In genomic region chr3:49553690-49554634, GRCh38 we compare ENCODE assay signal across 8 cellular contexts. TPM values are rescaled to one million over a fixed set of nuclear protein-coding genes. Genes with fewer than 3 reads are reported as not detected.
DNase-seq lines count a peak whose midpoint lies in the region; ATAC-seq, FAIRE-seq and TF ChIP-seq lines count a peak whose summit lies in the region.

TSS of gene BSN (plus strand) at chr3:49554477. CDS start at chr3:49554603, 126 bp downstream.

- peaks cover 21% of the 10 kb centered on the region for H3K27me3 ChIP-seq in AG04450 (ENCODE audit: control insufficient read depth, insufficient read depth, low read length)

- TF ChIP-seq POLR2A in GM18951 (IDR thresholded peaks at IDR 0.05; ENCODE audit: extremely low read depth, insufficient read depth, insufficient read length), result peak; percentile 37

- DNase-seq in AG04450 (ENCODE audit: low read depth, low spot score) (peak; percentile 73), NCI-H226 (peak; percentile 75), cerebellar cortex (ENCODE audit: low spot score) (peak; percentile 84), kidney (peak; percentile 97)
- DNase-seq in activated CD4-positive, CD25-positive, alpha-beta regulatory T cell treated with anti-CD3 and anti-CD28 coated beads, Interleukin-2, amount 50 U/mL, for 72 hours, result peak; percentile 82
- peak; percentile 71 to 89 for DNase-seq in stimulated activated CD4-positive, alpha-beta T cell treated with anti-CD3 and anti-CD28 coated beads, Interleukin-15, amount 100 ng/mL, for 1 hour (ENCODE audit: low read depth in 1 of 2, low spot score in 1 of 2)

- in situ Hi-C loops in GM18951 (cut with MboI; ENCODE audit: low sequenced_read_pairs, unreplicated experiment), result no loop called here

- peak within 1 kb of the TSS; percentile 80 for H3K4me3 ChIP-seq in AG04450 (ENCODE audit: low read depth, low read length)
- peak within 1 kb of the TSS; percentile 82 to 92 for H3K4me3 ChIP-seq in kidney (ENCODE audit: low read length in 2 of 2)

- H3K27ac ChIP-seq in AG04450 (ENCODE audit: low read depth, low read length) (peak within 1 kb of the TSS; percentile 39), kidney (ENCODE audit: low read depth in 2 of 2, low read length in 2 of 2) (peak within 1 kb of the TSS; percentile 49 to 61)

- ATAC-seq in HG03196 (IDR thresholded peaks at IDR 0.05; ENCODE audit: unreplicated experiment), result peak; percentile 63

- H3K9me3 ChIP-seq in AG04450 (ENCODE audit: control insufficient read depth, insufficient read depth, low read length) (no peaks in the 10 kb centered on the region), kidney (ENCODE audit: control insufficient read depth in 1 of 2, low read length in 2 of 2) (no peaks in the 10 kb centered on the region)

- POLR2A ChIA-PET in AG04450 (lab: Yijun Ruan, JAX), result interaction anchor here (0.5 kb wide), 1 partner anchor 26 kb away, joined by 3 read pairs; no protein-coding TSS in a partner anchor

- intact Hi-C loops in kidney (cut with DNase I), result no loop called here

- peaks cover 0 to 11% of the 10 kb centered on the region in 2 donors for H3K4me1 ChIP-seq in kidney (ENCODE audit: control insufficient read depth in 1 of 2, insufficient read depth in 1 of 2, low read depth in 1 of 2, low read length in 2 of 2)

- CTCF ChIA-PET in AG04450 (lab: Charles Lee), result interaction anchor here (3.8 kb wide), 1 partner anchor 15 kb away, joined by 22 read pairs; no protein-coding TSS in a partner anchor

- no peak for TF ChIP-seq CTCF in AG04450 (IDR thresholded peaks at IDR 0.05; ENCODE audit: low read depth, low read length)
- no peak for TF ChIP-seq CTCF in kidney (IDR thresholded peaks at IDR 0.05; ENCODE audit: borderline replicate concordance, extremely low read depth, insufficient read depth)

- FAIRE-seq in kidney (lab: Jason Lieb, UNC), result no peak

- H3K9ac ChIP-seq in kidney (ENCODE audit: low read length in 2 of 2), result peak within 1 kb of the TSS; percentile 87 to 89

- H3K36me3 ChIP-seq in kidney (ENCODE audit: control insufficient read depth in 1 of 2, insufficient read depth in 2 of 2, low read length in 2 of 2), result no peaks in the 10 kb centered on the region

RNA-seq across cellular contexts. Expression of gene BSN, which starts in this region (rescaled TPM):
- polyA plus RNA-seq in AG04450 (2011; rRNA removed) (0.01 TPM in 1 of 2 replicates, not detected in the other), kidney (ENCODE audit: insufficient read depth, low read depth, low replicate concordance) (0.11 TPM)
- 0.09 and 0.30 TPM in 2 replicates for polyA minus RNA-seq in AG04450 (2011; rRNA and poly(A)+ RNA removed)
- total RNA-seq in kidney, result 1.3 TPM

Comparison
In these comparisons a context has a peak if more than half of its experiments do, and no peak if none do; other contexts are left out.
1. Peak in every context shown above with its lines: DNase-seq, ATAC-seq, H3K4me3 ChIP-seq and H3K27ac ChIP-seq.
2. Peak in DNase-seq, H3K4me3 ChIP-seq and H3K27ac ChIP-seq in AG04450; RNA of the gene not detected or under 1 TPM.